28 cellular contexts compared by ENCODE assay signal in genomic region chr1:50027794-50028193, GRCh38. TPM values are rescaled to one million over a fixed set of nuclear protein-coding genes. Genes with fewer than 3 reads are reported as not detected.
DNase-seq lines count a peak whose midpoint lies in the region; TF ChIP-seq lines count a peak whose summit lies in the region.
"Had no signal": no experiment of that assay in that cellular context is flagged by ENCODE, and none has a peak within 500 bp of the region (broad histone marks: within the 10 kb centered on the region; RNA-seq: fewer than 3 reads in every experiment).

No MANE protein-coding gene starts in this region.

- H4K8ac ChIP-seq in mesendoderm (ENCODE audit: low read depth, low read length), result no peak overlapping the region

- no peak for TF ChIP-seq POLR2A in lower leg skin (IDR thresholded peaks at IDR 0.05)

- no peak overlapping the region for H4K5ac ChIP-seq in mesendoderm (ENCODE audit: low read length)

- no peak overlapping the region for H3K4me2 ChIP-seq in mesendoderm (ENCODE audit: low read length)
- H3K4me2 ChIP-seq: BLaER1, GM23338, KMS-11 had no signal

- no peak overlapping the region for H3K56ac ChIP-seq in mesendoderm (ENCODE audit: low read length)

- DNase-seq in NCI-H2107 treated with DMSO at 0.1 percent for 48 hours (lab: John Stamatoyannopoulos, UW; ENCODE audit: unreplicated experiment) (peak; percentile 44), NCI-H2107 (lab: John Stamatoyannopoulos, UW) (no peak), NCI-H146 (lab: John Stamatoyannopoulos, UW) (peak; percentile 65), NCI-H2196 treated with DMSO at 0.1 percent for 48 hours (lab: John Stamatoyannopoulos, UW; ENCODE audit: unreplicated experiment) (peak; percentile 19), mesendoderm (peak; percentile 78), superior temporal gyrus (ENCODE audit: extremely low spot score) (no peak), lower leg skin (ENCODE audit: low spot score in 2 of 2) (no peak), cerebellar cortex (ENCODE audit: low spot score) (no peak)
- DNase-seq: CD4-positive, CD25-positive, alpha-beta regulatory T cell; DMS79; EL; GDM1; H9; HFFc6; IMR-90; MM.1S; NCI-H1417 treated with DMSO at 0.1 percent for 48 hours; NCI-H187 treated with DMSO at 0.1 percent for 48 hours; NCI-H82; T-helper 1 cell had no signal

- H3K23ac ChIP-seq in mesendoderm (ENCODE audit: low read length), result no peak overlapping the region

- H3K79me2 ChIP-seq in mesendoderm (ENCODE audit: control insufficient read depth, insufficient read depth, low read length), result no peaks in the 10 kb centered on the region

- H2AK5ac ChIP-seq in mesendoderm (ENCODE audit: low read length), result no peak overlapping the region

- H3K4me1 ChIP-seq in mesendoderm (ENCODE audit: control insufficient read depth, low read depth, low read length), result no peaks in the 10 kb centered on the region

- H2BK5ac ChIP-seq in mesendoderm (ENCODE audit: low read length), result no peak overlapping the region

- no peaks in the 10 kb centered on the region for H3K79me1 ChIP-seq in mesendoderm (ENCODE audit: low read length)

- no peak overlapping the region for H3K27ac ChIP-seq in mesendoderm (ENCODE audit: low read depth, low read length)
- H3K27ac ChIP-seq: BLaER1, KMS-11, RWPE1 had no signal

- no peak overlapping the region for H3K9ac ChIP-seq in mesendoderm (ENCODE audit: low read length)
- H3K9ac ChIP-seq: BLaER1, KMS-11 had no signal

- intact Hi-C loops in lower leg skin (cut with DNase I; ENCODE audit: low total_unique reads), result no loop called here

- H3K18ac ChIP-seq in mesendoderm (ENCODE audit: low read length), result no peak overlapping the region

- no peak overlapping the region for H2BK120ac ChIP-seq in mesendoderm (ENCODE audit: low read depth, low read length)

- TF ChIP-seq CTCF in lower leg skin (IDR thresholded peaks at IDR 0.05), result no peak

- no CpG with 5 or more reads among the region's 1 CpG for WGBS in mesendoderm (ENCODE audit: extremely low coverage, insufficient coverage, low lambda C conversion rate)
- 55 to 68% methylated on average over 1 of the region's 1 CpG for WGBS in lower leg skin, 2 donors

- H3K4me3 ChIP-seq in mesendoderm (ENCODE audit: low read length) (no peak overlapping the region), lower leg skin (ENCODE audit: low read depth, poor library complexity, severe bottlenecking) (no peak overlapping the region)
- H3K4me3 ChIP-seq: BLaER1, GM12878, GM23338 had no signal

- H3K4ac ChIP-seq in mesendoderm (ENCODE audit: low read depth, low read length), result no peak overlapping the region

- no peak overlapping the region for H2BK15ac ChIP-seq in mesendoderm (replicated peaks; ENCODE audit: low read depth)

- H3K27me3 ChIP-seq in mesendoderm (ENCODE audit: insufficient read depth, low read length, poor library complexity), result no peaks in the 10 kb centered on the region
- H3K27me3 ChIP-seq: BLaER1 had no signal

- H3K36me3 ChIP-seq in mesendoderm (ENCODE audit: control insufficient read depth, insufficient read depth, low read length), result no peaks in the 10 kb centered on the region
- H3K36me3 ChIP-seq: BLaER1 had no signal

RNA-seq across cellular contexts. Expression of gene AGBL4, which starts 4.0 kb away (rescaled TPM):
- polyA plus RNA-seq in mesendoderm (2013, experiment 1 of 2), result 0.10 TPM
- polyA plus RNA-seq in mesendoderm (2013, experiment 2 of 2), result 0.14 TPM
- under 1 TPM; 0.08 to 0.71 (median 0.60) TPM for total RNA-seq in lower leg skin
- total RNA-seq: GM12878, H9, HFFc6, IMR-90, NCI-H460, OCI-LY7 had no signal
- polyA plus RNA-seq: AG04450; CD4-positive, CD25-positive, alpha-beta regulatory T cell; IMR-90 had no signal

Comparison
In these comparisons a context has a peak if more than half of its experiments do, and no peak if none do; other contexts are left out.
1. DNase-seq: peak in NCI-H2107 treated with DMSO at 0.1 percent for 48 hours (single experiment), NCI-H146 (single experiment), NCI-H2196 treated with DMSO at 0.1 percent for 48 hours (single experiment) and mesendoderm (single experiment); none in NCI-H2107 (single experiment), superior temporal gyrus (single experiment), lower leg skin (0 of 2) and cerebellar cortex (single experiment).